In the genomic region with DNA sequence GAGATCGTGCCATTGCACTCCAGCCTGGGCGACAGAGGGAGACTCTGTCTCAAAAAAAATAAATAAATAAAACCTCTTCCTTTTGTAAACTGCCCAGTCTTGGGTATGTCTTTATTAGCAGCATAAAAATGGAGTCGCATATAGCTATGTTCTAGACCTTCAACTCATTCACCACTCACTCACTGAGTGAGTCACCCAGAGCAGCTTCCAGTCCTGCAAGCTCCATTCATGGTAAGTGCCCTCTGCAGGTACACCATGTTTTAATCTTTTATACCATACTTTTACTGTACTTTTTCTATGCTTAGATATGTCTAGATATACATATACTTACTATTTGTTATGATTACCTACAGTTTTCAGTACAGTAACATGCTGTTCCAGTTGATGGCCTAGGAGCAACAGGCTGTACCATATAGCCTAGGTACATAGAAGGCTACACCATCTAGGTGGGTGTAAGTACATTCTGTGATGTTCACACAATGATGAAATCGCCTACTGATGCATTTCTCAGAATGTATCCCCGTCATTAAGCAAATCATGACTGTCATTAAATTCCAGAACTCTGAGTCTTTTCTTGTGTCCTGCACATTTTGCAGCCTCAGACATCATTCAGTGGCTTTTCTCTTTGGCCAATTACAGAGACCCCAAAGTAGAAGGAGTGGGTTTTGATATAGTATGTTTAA, we compare ENCODE assay signal across 1 cellular context.
TF ChIP-seq lines count a peak whose summit lies in the region.

No MANE protein-coding gene starts in this region.

TF ChIP-seq in IMR-90, 13 proteins besides CTCF, POLR2A, EP300 and RAD21:
- TF ChIP-seq ELK1 (IDR thresholded peaks at IDR 0.05; ENCODE audit: borderline replicate concordance, low read depth, low read length) (no peak), RCOR1 (IDR thresholded peaks at IDR 0.05; ENCODE audit: insufficient replicate concordance, low read length) (no peak), MXI1 (IDR thresholded peaks at IDR 0.05; ENCODE audit: borderline replicate concordance, low read depth, low read length) (no peak), CHD1 (IDR thresholded peaks at IDR 0.05; ENCODE audit: low read depth, low read length) (no peak), BHLHE40 (IDR thresholded peaks at IDR 0.05; ENCODE audit: low read depth, low read length) (no peak), MAFK (IDR thresholded peaks at IDR 0.05; ENCODE audit: low read depth, low read length) (peak; percentile 83), MAZ (IDR thresholded peaks at IDR 0.05; ENCODE audit: borderline replicate concordance, low read depth, low read length) (no peak), NFE2L2 (IDR thresholded peaks at IDR 0.05; ENCODE audit: low read depth, low read length) (no peak), RFX5 (IDR thresholded peaks at IDR 0.05; ENCODE audit: low read depth, low read length) (no peak), FOS (IDR thresholded peaks at IDR 0.05; ENCODE audit: low read depth, low read length) (peak; percentile 17; the same call in 1 of the 2 replicates), SMC3 (IDR thresholded peaks at IDR 0.05; ENCODE audit: low read depth, low read length) (no peak), USF2 (IDR thresholded peaks at IDR 0.05; ENCODE audit: low read depth, low read length) (no peak), CEBPB (IDR thresholded peaks at IDR 0.05; ENCODE audit: low read depth, low read length) (peak; percentile 73)
